In genomic region chr20:39990692-39991091, GRCh38 we compare ENCODE assay signal across 9 cellular contexts.
"Had no signal": no experiment of that assay in that cellular context is flagged by ENCODE, and none has a peak within 500 bp of the region (broad histone marks: within the 10 kb centered on the region; RNA-seq: fewer than 3 reads in every experiment).

No MANE protein-coding gene starts in this region.

- H3K4me3 ChIP-seq: GM23248, GM23338, HAP-1 had no signal

- H3K9me3 ChIP-seq: HAP-1 had no signal

- DNase-seq: GM23248, GOT3, H7, H9, HCEC 1CT, HFFc6 had no signal

- H3K36me3 ChIP-seq: HAP-1 had no signal

- H3K27ac ChIP-seq: GM23248 had no signal

- H3K9ac ChIP-seq: GM23248 had no signal

- H3K27ac Mint-ChIP-seq: GM23338, H9, HFFc6 had no signal

- H3K4me1 ChIP-seq: HAP-1 had no signal

- ATAC-seq: GM23338, HCT116 had no signal

- H3K4me3 Mint-ChIP-seq: GM23338, H9, HFFc6 had no signal
